Comparison of ENCODE assay signal across 1 cellular context in genomic region chr4:138562544-138562961, GRCh38.
TF ChIP-seq lines count a peak whose summit lies in the region.

No MANE protein-coding gene starts in this region.

TF ChIP-seq in GM23338, 12 proteins besides CTCF, POLR2A, EP300 and RAD21 (continued from another document):
- TF ChIP-seq ETS1 (IDR thresholded peaks at IDR 0.05) (no peak), EZH2phosphoT487 (IDR thresholded peaks at IDR 0.05; ENCODE audit: unreplicated experiment) (no peak), CREB1 (CRISPR knock-in tag; IDR thresholded peaks at IDR 0.05; ENCODE audit: low read depth) (no peak), STAT1 (IDR thresholded peaks at IDR 0.05; ENCODE audit: unreplicated experiment) (no peak), POLR2AphosphoS5 (IDR thresholded peaks at IDR 0.05; ENCODE audit: low read depth) (no peak), EZH2 (IDR thresholded peaks at IDR 0.05; ENCODE audit: low read depth, unreplicated experiment) (no peak), JUNB (IDR thresholded peaks at IDR 0.05; ENCODE audit: unreplicated experiment) (no peak), NANOG (IDR thresholded peaks at IDR 0.05; ENCODE audit: borderline replicate concordance) (no peak)
TF ChIP-seq in GM23338: peak in this region for 0.
